In genomic region chr1:244414543-244414942, GRCh38 we compare ENCODE assay signal across 13 cellular contexts. TPM values are rescaled to one million over a fixed set of nuclear protein-coding genes. Genes with fewer than 3 reads are reported as not detected.
A peak's percentile ranks its signal among the peaks of the same experiment; 100 is the strongest.
DNase-seq lines count a peak whose midpoint lies in the region; ATAC-seq and TF ChIP-seq lines count a peak whose summit lies in the region.
"Had no signal": no experiment of that assay in that cellular context is flagged by ENCODE, and none has a peak within 500 bp of the region (broad histone marks: within the 10 kb centered on the region; RNA-seq: fewer than 3 reads in every experiment).

No MANE protein-coding gene starts in this region.

- no peaks in the 10 kb centered on the region for H3F3A ChIP-seq in GM23338 (replicated peaks; ENCODE audit: low read depth)

- intact Hi-C loops in prostate gland (cut with DNase I) = no loop called here
- intact Hi-C loops in uterus (cut with DNase I; ENCODE audit: low total_unique reads) = no loop called here

- ATAC-seq in GM23338 = peak; percentile 74
- ATAC-seq in HG03196 (IDR thresholded peaks at IDR 0.05; ENCODE audit: unreplicated experiment) = no peak
- ATAC-seq: natural killer cell treated with Interleukin-12 subunit alpha and Interleukin-12 subunit beta and Interleukin-15 and Interleukin-18, amount 100 ng/mL, for 72 hours had no signal

- H3K27me3 ChIP-seq in GM23338 (ENCODE audit: insufficient read depth) (no peaks in the 10 kb centered on the region), fibroblast of lung (ENCODE audit: control insufficient read depth, insufficient read depth, low read length) (no peaks in the 10 kb centered on the region), prostate gland (replicated peaks; ENCODE audit: insufficient read depth) (no peaks in the 10 kb centered on the region), uterus (no peaks in the 10 kb centered on the region)

- H3K4me3 Mint-ChIP-seq in GM23338 = no peak overlapping the region
- H3K4me3 Mint-ChIP-seq: activated naive CD4-positive, alpha-beta T cell treated with anti-CD3 and anti-CD28 coated beads for 36 hours; immature natural killer cell; natural killer cell treated with Interleukin-12 subunit alpha and Interleukin-12 subunit beta and Interleukin-15 and Interleukin-18, amount 100 ng/mL, for 72 hours had no signal

- no peak overlapping the region for H3K4me2 ChIP-seq in GM23338
- H3K4me2 ChIP-seq in fibroblast of lung (ENCODE audit: extremely low read depth, insufficient read depth, low read length) = no peak overlapping the region

- no peak for DNase-seq in GM23338 (ENCODE audit: low spot score)
- DNase-seq in fibroblast of lung (ENCODE audit: low read depth in 2 of 2) = peak; percentile 73 to 75
- no peak for DNase-seq in prostate gland (ENCODE audit: low spot score)
- no peak for DNase-seq in uterus
- DNase-seq in SIG-M5 treated with dmso at 0.1 percent for 504 hours (lab: John Stamatoyannopoulos, UW; ENCODE audit: unreplicated experiment) = no peak
- DNase-seq: activated naive CD4-positive, alpha-beta T cell treated with anti-CD3 and anti-CD28 coated beads for 36 hours; effector CD8-positive, alpha-beta T cell; immature natural killer cell; NCI-H1694 treated with DMSO at 0.1 percent for 48 hours; stimulated activated CD4-positive, alpha-beta T cell treated with anti-CD3 and anti-CD28 coated beads, Interleukin-15, amount 100 ng/mL, for 24 hours had no signal

- no peak for TF ChIP-seq POLR2A in prostate gland (IDR thresholded peaks at IDR 0.05)
- no peak for TF ChIP-seq POLR2A in uterus (IDR thresholded peaks at IDR 0.05)

- H3K9me2 ChIP-seq in GM23338 (ENCODE audit: insufficient read depth) = no peaks in the 10 kb centered on the region

- H3K4me1 ChIP-seq in GM23338 (ENCODE audit: insufficient read depth) (no peaks in the 10 kb centered on the region), fibroblast of lung (ENCODE audit: control insufficient read depth, extremely low read depth, insufficient read depth, low read length) (no peaks in the 10 kb centered on the region), prostate gland (replicated peaks) (no peaks in the 10 kb centered on the region), uterus (no peaks in the 10 kb centered on the region)

- H2AFZ ChIP-seq in GM23338 = no peak overlapping the region
- no peak overlapping the region for H2AFZ ChIP-seq in fibroblast of lung (ENCODE audit: low read length)

- H3K36me3 ChIP-seq in GM23338 (ENCODE audit: insufficient read depth) (peaks cover 70% of the 10 kb centered on the region), fibroblast of lung (ENCODE audit: control insufficient read depth, insufficient read depth, low read length) (peaks cover 19% of the 10 kb centered on the region), prostate gland (no peaks in the 10 kb centered on the region), uterus (no peaks in the 10 kb centered on the region)

- TF ChIP-seq CTCF in GM23338 (conservative IDR thresholded peaks at IDR 0.05; ENCODE audit: low read depth in 2 of 2) (no peak; a peak in 1 of 4 replicates), WI38 (IDR thresholded peaks at IDR 0.05; ENCODE audit: low read depth, low read length) (peak; percentile 40), fibroblast of lung (conservative IDR thresholded peaks at IDR 0.05 in 1 of 2, IDR thresholded peaks at IDR 0.05 in 1 of 2; ENCODE audit: low read depth in 1 of 2, low read length in 2 of 2) (peak; percentile 52 to 58), prostate gland (IDR thresholded peaks at IDR 0.05) (no peak), uterus (IDR thresholded peaks at IDR 0.05) (no peak)

- no peak overlapping the region for H3K27ac ChIP-seq in GM23338 (ENCODE audit: low read depth)
- H3K27ac ChIP-seq in fibroblast of lung (ENCODE audit: insufficient read depth, low read length) = no peak overlapping the region
- H3K27ac ChIP-seq in prostate gland = peak overlapping the region; percentile 43 to 79
- H3K27ac ChIP-seq in uterus = no peak overlapping the region

- no peak overlapping the region for H3K9ac ChIP-seq in fibroblast of lung (ENCODE audit: insufficient read depth, low read length)

- H3K4me3 ChIP-seq in GM23338 (no peak overlapping the region), WI38 (ENCODE audit: low read depth, low read length) (no peak overlapping the region), fibroblast of lung (replicated peaks in 1 of 4; ENCODE audit: control extremely low read depth in 1 of 4, insufficient read depth in 1 of 4, low read depth in 3 of 4, low read length in 4 of 4) (no peak overlapping the region), prostate gland (no peak overlapping the region), uterus (no peak overlapping the region)

- H3K9me3 ChIP-seq in fibroblast of lung (ENCODE audit: control insufficient read depth, insufficient read depth, low read depth, low read length) = no peaks in the 10 kb centered on the region
- no peaks in the 10 kb centered on the region for H3K9me3 ChIP-seq in prostate gland
- H3K9me3 ChIP-seq in uterus = no peaks in the 10 kb centered on the region

- no peak overlapping the region for H3K27ac Mint-ChIP-seq in GM23338
- H3K27ac Mint-ChIP-seq: activated naive CD4-positive, alpha-beta T cell treated with anti-CD3 and anti-CD28 coated beads for 36 hours; natural killer cell treated with Interleukin-12 subunit alpha and Interleukin-12 subunit beta and Interleukin-15 and Interleukin-18, amount 100 ng/mL, for 72 hours had no signal

- no peaks in the 10 kb centered on the region for H3K9me3 Mint-ChIP-seq in GM23338
- H3K9me3 Mint-ChIP-seq: activated naive CD4-positive, alpha-beta T cell treated with anti-CD3 and anti-CD28 coated beads for 36 hours; immature natural killer cell; natural killer cell treated with Interleukin-12 subunit alpha and Interleukin-12 subunit beta and Interleukin-15 and Interleukin-18, amount 100 ng/mL, for 72 hours had no signal

- H3K79me2 ChIP-seq in GM23338 (replicated peaks; ENCODE audit: insufficient read depth) = no peaks in the 10 kb centered on the region
- H3K79me2 ChIP-seq in fibroblast of lung (ENCODE audit: control insufficient read depth, insufficient read depth, low read length) = no peaks in the 10 kb centered on the region

- H3K27me3 Mint-ChIP-seq in GM23338 (ENCODE audit: insufficient read depth, low read depth, poor library complexity) = no peaks in the 10 kb centered on the region
- H3K27me3 Mint-ChIP-seq: natural killer cell treated with Interleukin-12 subunit alpha and Interleukin-12 subunit beta and Interleukin-15 and Interleukin-18, amount 100 ng/mL, for 72 hours had no signal

- no peaks in the 10 kb centered on the region for H4K20me1 ChIP-seq in GM23338 (replicated peaks; ENCODE audit: insufficient read depth)
- H4K20me1 ChIP-seq in fibroblast of lung (ENCODE audit: control insufficient read depth, extremely low read depth, insufficient read depth, low read length) = no peaks in the 10 kb centered on the region

- H3K4me1 Mint-ChIP-seq in GM23338 = peaks cover 12% of the 10 kb centered on the region

- H3K36me3 Mint-ChIP-seq in GM23338 (ENCODE audit: low read depth) = peaks cover 75% of the 10 kb centered on the region

- 88% methylated on average over 1 of the region's 1 CpG for WGBS in prostate gland

TF ChIP-seq in GM23338, 12 proteins besides CTCF, POLR2A, EP300 and RAD21 (continues in another document):
- TF ChIP-seq EZH2phosphoT487 (IDR thresholded peaks at IDR 0.05; ENCODE audit: unreplicated experiment) = no peak
- no peak for TF ChIP-seq JUNB (IDR thresholded peaks at IDR 0.05; ENCODE audit: unreplicated experiment)
- no peak for TF ChIP-seq STAT1 (IDR thresholded peaks at IDR 0.05; ENCODE audit: unreplicated experiment)
- TF ChIP-seq CREB1 (CRISPR knock-in tag; IDR thresholded peaks at IDR 0.05; ENCODE audit: low read depth) = no peak
- TF ChIP-seq ETS1 (IDR thresholded peaks at IDR 0.05) = no peak
- no peak for TF ChIP-seq ZNF331 (CRISPR knock-in tag; IDR thresholded peaks at IDR 0.05; ENCODE audit: low read depth)
- TF ChIP-seq POLR2AphosphoS5 (IDR thresholded peaks at IDR 0.05; ENCODE audit: low read depth) = no peak

RNA-seq across cellular contexts. Expression of gene ADSS2, which starts 37.2 kb away (rescaled TPM):
- 93.9 and 101 TPM in 2 replicates for total RNA-seq in GM23338 (2014; rRNA removed; shearing (Covaris generic))
- polyA plus RNA-seq in GM23338 (2016; fragmentation: Nextera tagmentation; extraction: Ambion mirVana) = 53.1 and 55.1 TPM in 2 replicates
- total RNA-seq in fibroblast of lung = 50.1 and 62.1 TPM in 2 replicates
- polyA plus RNA-seq in fibroblast of lung = 54.0 and 55.9 TPM in 2 replicates
- 35.0 and 36.9 TPM in 2 replicates for polyA plus RNA-seq in fibroblast of lung (2012)
- polyA minus RNA-seq in fibroblast of lung (ENCODE audit: low replicate concordance) = 0.85 and 2.8 TPM in 2 replicates
- total RNA-seq in prostate gland = 10 to 100 TPM; 42.5 to 43.2 TPM
- 10 to 100 TPM in 3 of 4 donors, 1 to 10 TPM in 1; 8.7 to 51.5 (median 40.4) TPM for total RNA-seq in uterus

RNA-seq across cellular contexts. Expression of gene CATSPERE, which starts 46.5 kb away (rescaled TPM):
- total RNA-seq in GM23338 (2014; rRNA removed; shearing (Covaris generic)) = not detected in 2 replicates
- polyA plus RNA-seq in GM23338 (2016; fragmentation: Nextera tagmentation; extraction: Ambion mirVana) (0.70 TPM in 1 of 2 replicates, not detected in the other), fibroblast of lung (0.08 and 0.59 TPM in 2 replicates)
- total RNA-seq in fibroblast of lung (0.77 and 0.99 TPM in 2 replicates), prostate gland (1 to 10 TPM in 1 of 2 donors, under 1 TPM in 1; 0.32 to 3.9 TPM), uterus (10 to 100 TPM in 1 of 4 donors, 1 to 10 TPM in 3; 2.7 to 16.8 (median 4.3) TPM)
- 0.05 TPM in 1 of 2 replicates, not detected in the other for polyA plus RNA-seq in fibroblast of lung (2012)
- polyA minus RNA-seq in fibroblast of lung (ENCODE audit: low replicate concordance) = not detected in 2 replicates

Comparison
In these comparisons a context has a peak if more than half of its experiments do, and no peak if none do; other contexts are left out.
1. DNase-seq: peak in fibroblast of lung (2 of 2); none in GM23338 (single experiment), prostate gland (single experiment), uterus (0 of 2) and SIG-M5 treated with dmso at 0.1 percent for 504 hours (single experiment).
2. H3K27ac ChIP-seq: peak in prostate gland (2 of 2); none in GM23338 (single experiment), fibroblast of lung (single experiment) and uterus (0 of 2).
3. CTCF ChIP-seq: peak in WI38 (single experiment) and fibroblast of lung (2 of 2); none in GM23338 (0 of 2), prostate gland (0 of 4) and uterus (0 of 4).